16 cellular contexts compared by ENCODE assay signal in the genomic region with DNA sequence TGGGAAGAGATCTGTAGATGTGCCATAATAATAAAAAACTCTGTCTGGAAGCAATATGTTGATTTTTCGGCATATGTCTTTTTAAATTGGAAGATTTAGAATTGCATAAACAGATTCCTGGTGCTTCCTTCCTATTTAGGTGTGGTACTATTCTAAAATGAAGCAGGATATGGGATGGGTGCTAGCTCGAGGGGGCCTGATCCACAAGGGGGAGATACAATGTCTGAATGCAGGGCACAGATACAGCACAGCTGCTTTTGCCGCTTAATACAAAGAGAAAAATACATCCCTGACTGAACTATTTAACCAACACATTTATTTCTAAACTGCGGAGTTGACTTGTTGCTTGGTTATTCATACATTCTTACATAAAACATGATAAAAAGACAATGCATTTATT.
DNase-seq lines count a peak whose midpoint lies in the region; ATAC-seq and TF ChIP-seq lines count a peak whose summit lies in the region.
"Had no signal": no experiment of that assay in that cellular context is flagged by ENCODE, and none has a peak within 500 bp of the region (broad histone marks: within the 10 kb centered on the region; RNA-seq: fewer than 3 reads in every experiment).

No MANE protein-coding gene starts in this region.

- H3K79me1 ChIP-seq in IMR-90 (ENCODE audit: low read depth in 1 of 2, low read length in 2 of 2): no peaks in the 10 kb centered on the region

- no peaks in the 10 kb centered on the region for H4K20me1 ChIP-seq in GM23338 (replicated peaks; ENCODE audit: insufficient read depth)
- no peaks in the 10 kb centered on the region for H4K20me1 ChIP-seq in IMR-90 (ENCODE audit: insufficient read depth, low read length)
- no peaks in the 10 kb centered on the region for H4K20me1 ChIP-seq in smooth muscle cell (ENCODE audit: low read depth)

- H3K4me1 Mint-ChIP-seq in GM23338: peaks cover 33% of the 10 kb centered on the region

- POLR2A ChIA-PET in IMR-90 (lab: Charles Lee; ENCODE audit: unreplicated experiment): no interaction called here

- H3K14ac ChIP-seq in IMR-90 (replicated peaks; ENCODE audit: low read depth, low read length): 0 out of 2 replicates have a peak overlapping the region, but pooled peaks have one; percentile 52

- BruUV-seq in IMR-90 (replicated peaks; lab: Mats Ljungman, UMichigan): no TSS peak

- no peak overlapping the region for H3K56ac ChIP-seq in IMR-90 (ENCODE audit: extremely low read depth, insufficient read depth, low read length)

- H3K27me3 ChIP-seq in GM23338 (ENCODE audit: insufficient read depth) (no peaks in the 10 kb centered on the region), IMR-90 (ENCODE audit: control insufficient read depth, insufficient read depth, low read length) (no peaks in the 10 kb centered on the region), esophagus muscularis mucosa (no peaks in the 10 kb centered on the region), parathyroid adenoma (ENCODE audit: control insufficient read depth, insufficient read depth, low read length) (no peaks in the 10 kb centered on the region), smooth muscle cell (ENCODE audit: low read depth) (no peaks in the 10 kb centered on the region)

- H3K27ac Mint-ChIP-seq in GM23338: peak overlapping the region; percentile 34

- no peak overlapping the region for H2AK5ac ChIP-seq in IMR-90 (ENCODE audit: low read depth, low read length)

- H2BK15ac ChIP-seq in IMR-90 (ENCODE audit: low read depth, low read length): no peak overlapping the region

- H2AFZ ChIP-seq in GM23338 (no peak overlapping the region), IMR-90 (replicated peaks; ENCODE audit: low read length, poor library complexity) (no peak overlapping the region), parathyroid adenoma (no peak overlapping the region), smooth muscle cell (ENCODE audit: low read depth) (no peak overlapping the region)

- no CpG with 5 or more reads among the region's 4 CpGs for WGBS in IMR-90 (ENCODE audit: extremely low coverage in 2 of 2, insufficient read length in 1 of 2), 2 experiments
- WGBS in esophagus muscularis mucosa: 83% methylated on average over 4 of the region's 4 CpGs
- 78% methylated on average over 4 of the region's 4 CpGs for WGBS in smooth muscle cell (ENCODE audit: low lambda C conversion rate)

- no peak overlapping the region for H4K91ac ChIP-seq in IMR-90 (ENCODE audit: insufficient read depth, low read depth, low read length)

- H2AK9ac ChIP-seq in IMR-90 (replicated peaks; ENCODE audit: low read depth, low read length, poor library complexity): no peak overlapping the region

- H3F3A ChIP-seq in GM23338 (replicated peaks; ENCODE audit: low read depth): no peaks in the 10 kb centered on the region
- H3F3A ChIP-seq in smooth muscle cell (ENCODE audit: low read depth): no peaks in the 10 kb centered on the region

- in situ Hi-C loops in IMR-90 (cut with MboI; ENCODE audit: low sequenced_read_pairs): no loop called here

- peak overlapping the region; percentile 25; the same call in 1 of the 2 replicates for H3K4ac ChIP-seq in IMR-90 (ENCODE audit: low read depth, low read length)

- ATAC-seq in GM23338: peak; percentile 84
- no peak for ATAC-seq in IMR-90 (ENCODE audit: low read depth)
- ATAC-seq in mucosa of descending colon: no peak

- no peak overlapping the region for H3K4me3 Mint-ChIP-seq in GM23338

- H2BK120ac ChIP-seq in IMR-90 (ENCODE audit: low read depth, low read length): no peak overlapping the region

- H3K9me3 Mint-ChIP-seq in GM23338: no peaks in the 10 kb centered on the region

- CTCF ChIA-PET in IMR-90 (lab: Yijun Ruan, JAX): interaction anchor here (0.6 kb wide), 1 partner anchor 10 kb away, joined by 3 read pairs; no protein-coding TSS in a partner anchor

- H3K9ac ChIP-seq in IMR-90 (ENCODE audit: low read depth, low read length): no peak overlapping the region
- no peak overlapping the region for H3K9ac ChIP-seq in parathyroid adenoma
- no peak overlapping the region for H3K9ac ChIP-seq in smooth muscle cell (ENCODE audit: low read depth)

- no peak overlapping the region; the same call in 1 of the 2 replicates for H3K18ac ChIP-seq in IMR-90 (ENCODE audit: low read depth, low read length)

- dilution Hi-C loops in IMR-90 (cut with HindIII; ENCODE audit: low sequenced_read_pairs, unreplicated experiment): no loop called here

- H3K9me1 ChIP-seq in IMR-90 (ENCODE audit: insufficient read depth, low read length): peaks cover 4% of the 10 kb centered on the region; the same call in 1 of the 2 replicates

- intact Hi-C loops in IMR-90 (cut with micrococcal nuclease) (no loop called here), esophagus muscularis mucosa (cut with DNase I) (no loop called here), mucosa of descending colon (cut with DNase I, micrococcal nuclease) (no loop called here)

- TF ChIP-seq POLR2A in IMR-90 (IDR thresholded peaks at IDR 0.05; ENCODE audit: low read depth, low read length) (no peak), esophagus muscularis mucosa (IDR thresholded peaks at IDR 0.05; ENCODE audit: low read depth) (no peak)

- no peaks in the 10 kb centered on the region for H3K27me3 Mint-ChIP-seq in GM23338 (ENCODE audit: insufficient read depth, low read depth, poor library complexity)

- H4K8ac ChIP-seq in IMR-90 (ENCODE audit: low read depth in 2 of 2, low read length in 2 of 2): no peak overlapping the region

- H2BK20ac ChIP-seq in IMR-90 (ENCODE audit: low read depth, low read length): no peak overlapping the region

- H3K4me2 ChIP-seq in GM23338 (0 out of 2 replicates have a peak overlapping the region, but pooled peaks have one; percentile 21), IMR-90 (ENCODE audit: low read depth, low read length) (no peak overlapping the region), parathyroid adenoma (ENCODE audit: low read length) (no peak overlapping the region), smooth muscle cell (no peak overlapping the region)

- H3K9me2 ChIP-seq in GM23338 (ENCODE audit: insufficient read depth): no peaks in the 10 kb centered on the region

- no peak for TF ChIP-seq EP300 in esophagus muscularis mucosa (IDR thresholded peaks at IDR 0.05)

- H2BK5ac ChIP-seq in IMR-90 (ENCODE audit: low read depth, low read length, poor library complexity, severe bottlenecking): no peak overlapping the region

- no peak for TF ChIP-seq RAD21 in IMR-90 (IDR thresholded peaks at IDR 0.05; ENCODE audit: low read length)

- no peak overlapping the region for H4K5ac ChIP-seq in IMR-90 (ENCODE audit: low read depth, low read length)

- H3K79me2 ChIP-seq in GM23338 (replicated peaks; ENCODE audit: insufficient read depth) (no peaks in the 10 kb centered on the region), parathyroid adenoma (no peaks in the 10 kb centered on the region), smooth muscle cell (ENCODE audit: low read depth) (no peaks in the 10 kb centered on the region)

- H3K27ac ChIP-seq in GM23338 (ENCODE audit: low read depth) (no peak overlapping the region), IMR-90 (ENCODE audit: insufficient read depth, low read length) (no peak overlapping the region), esophagus muscularis mucosa (replicated peaks in 1 of 4) (peak overlapping the region; percentile 5 to 56 (median 40)), parathyroid adenoma (peak overlapping the region; percentile 21), smooth muscle cell (ENCODE audit: low read depth) (no peak overlapping the region)

- DNase-seq in GM23338 (ENCODE audit: low spot score) (peak; percentile 34), IMR-90 (no peak), esophagus muscularis mucosa (ENCODE audit: extremely low spot score) (no peak), smooth muscle cell (lab: John Stamatoyannopoulos, UW; ENCODE audit: unreplicated experiment) (no peak), NCI-H526 treated with DMSO at 0.1 percent for 48 hours (lab: John Stamatoyannopoulos, UW) (no peak), mucosa of descending colon (no peak)
- DNase-seq: COR-L47, GF-D8, GOT3, Karpas-422, MM.1S, NCI-H1105, NCI-H187, NCI-H345, RPMI8226 had no signal

- H3K4me3 ChIP-seq in GM23338 (no peak overlapping the region), IMR-90 (ENCODE audit: insufficient read depth, low read depth, low read length) (no peak overlapping the region), esophagus muscularis mucosa (no peak overlapping the region), parathyroid adenoma (ENCODE audit: low read depth, low read length) (no peak overlapping the region), smooth muscle cell (no peak overlapping the region), mucosa of descending colon (no peak overlapping the region)

- H3K9me3 ChIP-seq in IMR-90 (ENCODE audit: control insufficient read depth, insufficient read depth, low read length) (no peaks in the 10 kb centered on the region), esophagus muscularis mucosa (no peaks in the 10 kb centered on the region), parathyroid adenoma (ENCODE audit: control insufficient read depth, low read length) (no peaks in the 10 kb centered on the region), smooth muscle cell (replicated peaks; ENCODE audit: low read depth) (no peaks in the 10 kb centered on the region), mucosa of descending colon (no peaks in the 10 kb centered on the region)

- peaks cover 3% of the 10 kb centered on the region; the same call in 1 of the 3 replicates for H3K36me3 Mint-ChIP-seq in GM23338 (ENCODE audit: low read depth)

- no peaks in the 10 kb centered on the region for H3K36me3 ChIP-seq in GM23338 (ENCODE audit: insufficient read depth)
- H3K36me3 ChIP-seq in IMR-90 (ENCODE audit: control insufficient read depth, insufficient read depth, low read length): no peaks in the 10 kb centered on the region
- no peaks in the 10 kb centered on the region for H3K36me3 ChIP-seq in esophagus muscularis mucosa
- H3K36me3 ChIP-seq in parathyroid adenoma (ENCODE audit: control insufficient read depth, insufficient read depth, low read length): no peaks in the 10 kb centered on the region
- no peaks in the 10 kb centered on the region for H3K36me3 ChIP-seq in smooth muscle cell (ENCODE audit: low read depth)
- no peaks in the 10 kb centered on the region for H3K36me3 ChIP-seq in mucosa of descending colon (ENCODE audit: low read depth)

- no peak overlapping the region for H3K23ac ChIP-seq in IMR-90 (ENCODE audit: low read depth, low read length)

- TF ChIP-seq CTCF in GM23338 (conservative IDR thresholded peaks at IDR 0.05; ENCODE audit: low read depth in 2 of 2): peak; percentile 40 to 44
- TF ChIP-seq CTCF in IMR-90 (conservative IDR thresholded peaks at IDR 0.05; ENCODE audit: low read depth, low read length): no peak
- TF ChIP-seq CTCF in esophagus muscularis mucosa (IDR thresholded peaks at IDR 0.05): no peak
- TF ChIP-seq CTCF in parathyroid adenoma (IDR thresholded peaks at IDR 0.05): no peak
- TF ChIP-seq CTCF in smooth muscle cell (IDR thresholded peaks at IDR 0.05; ENCODE audit: borderline replicate concordance, insufficient read depth, poor library complexity, severe bottlenecking): no peak
- TF ChIP-seq CTCF in mucosa of descending colon (IDR thresholded peaks at IDR 0.05): no peak

- H3K4me1 ChIP-seq in GM23338 (ENCODE audit: insufficient read depth) (peaks cover 26% of the 10 kb centered on the region), IMR-90 (ENCODE audit: control insufficient read depth, insufficient read depth, low read length) (peaks cover 3% of the 10 kb centered on the region), esophagus muscularis mucosa (peaks cover 4 to 19% (median 15%) of the 10 kb centered on the region in 4 donors), parathyroid adenoma (no peaks in the 10 kb centered on the region), smooth muscle cell (ENCODE audit: low read depth) (no peaks in the 10 kb centered on the region), mucosa of descending colon (ENCODE audit: low read depth) (no peaks in the 10 kb centered on the region)

Comparison
In these comparisons a context has a peak if more than half of its experiments do, and no peak if none do; other contexts are left out.
1. H3K27ac ChIP-seq: peak in esophagus muscularis mucosa (4 of 4) and parathyroid adenoma (single experiment); none in GM23338 (single experiment), IMR-90 (single experiment) and smooth muscle cell (single experiment).
2. CTCF ChIP-seq: peak in GM23338 (2 of 2); none in IMR-90 (single experiment), esophagus muscularis mucosa (0 of 3), parathyroid adenoma (single experiment), smooth muscle cell (single experiment) and mucosa of descending colon (single experiment).